ENCODE assay signal across 18 cellular contexts in the genomic region with DNA sequence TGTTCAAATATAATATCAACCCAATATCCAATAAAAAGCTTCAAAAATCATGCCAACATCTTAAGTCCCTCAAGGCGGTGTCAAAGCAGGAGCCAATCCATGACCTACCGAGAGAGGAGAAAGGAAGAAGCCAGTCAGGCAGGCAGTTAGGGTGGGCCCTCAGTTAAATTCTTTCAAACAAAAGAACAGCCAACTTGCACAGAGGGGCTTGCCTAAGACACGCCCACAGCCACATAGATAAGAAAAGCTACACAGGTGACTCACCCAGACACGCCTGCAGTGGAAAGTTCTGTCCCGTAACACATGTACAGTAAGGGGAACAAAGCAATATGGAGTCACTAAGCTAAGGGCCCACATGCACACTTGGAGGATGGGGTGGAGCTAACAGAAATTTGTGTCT.
"Had no signal": no experiment of that assay in that cellular context is flagged by ENCODE, and none has a peak within 500 bp of the region (broad histone marks: within the 10 kb centered on the region; RNA-seq: fewer than 3 reads in every experiment).

No MANE protein-coding gene starts in this region.

- H3K27me3 Mint-ChIP-seq: naive thymus-derived CD4-positive, alpha-beta T cell had no signal

- H2AFZ ChIP-seq: neural progenitor cell had no signal

- FAIRE-seq: kidney had no signal

- H3K27ac Mint-ChIP-seq: activated naive CD4-positive, alpha-beta T cell treated with anti-CD3 and anti-CD28 coated beads, Interleukin-2, amount 10 ng/mL, durations not matched to agents 7 days and 5 days; neural progenitor cell; stimulated activated effector memory CD8-positive, alpha-beta T cell treated with anti-CD3 and anti-CD28 coated beads, Interleukin-12 subunit alpha, Interleukin-12 subunit beta, amount 100 ng/mL, for 72 hours had no signal

- H3K9me3 Mint-ChIP-seq: activated naive CD4-positive, alpha-beta T cell treated with anti-CD3 and anti-CD28 coated beads, Interleukin-2, amount 10 ng/mL, durations not matched to agents 7 days and 5 days; stimulated activated effector memory CD8-positive, alpha-beta T cell treated with anti-CD3 and anti-CD28 coated beads, Interleukin-12 subunit alpha, Interleukin-12 subunit beta, amount 100 ng/mL, for 72 hours had no signal

- H3K27me3 ChIP-seq: body of pancreas, left lung, neural progenitor cell, sigmoid colon, testis, uterus had no signal

- H3K36me3 ChIP-seq: left lung, neural progenitor cell, sigmoid colon, uterus had no signal

- H3K36me3 Mint-ChIP-seq: neural progenitor cell; stimulated activated effector memory CD8-positive, alpha-beta T cell treated with anti-CD3 and anti-CD28 coated beads, Interleukin-12 subunit alpha, Interleukin-12 subunit beta, amount 100 ng/mL, for 72 hours had no signal

- H3K4me2 ChIP-seq: neural progenitor cell had no signal

- H3K9me3 ChIP-seq: body of pancreas, left lung, sigmoid colon, testis, uterus had no signal

- DNase-seq: activated CD4-positive, alpha-beta T cell treated with anti-CD3 and anti-CD28 coated beads, Interleukin-2, amount 50 U/mL, for 1 hour; activated effector memory CD4-positive, alpha-beta T cell treated with anti-CD3 and anti-CD28 coated beads, Interleukin-2, amount 50 U/mL, for 16 hours; activated naive CD4-positive, alpha-beta T cell treated with anti-CD3 and anti-CD28 coated beads, Interleukin-2, amount 10 ng/mL, durations not matched to agents 7 days and 5 days; activated T-cell treated with anti-CD3 and anti-CD28 coated beads for 4 hours; anterior cingulate cortex; body of pancreas; kidney; left lung; naive thymus-derived CD4-positive, alpha-beta T cell; sigmoid colon; T-helper 9 cell; testis; trophoblast cell; uterus had no signal

- H3K4me3 ChIP-seq: body of pancreas, left lung, lung, neural progenitor cell, sigmoid colon, testis, uterus had no signal

- H3K27ac ChIP-seq: body of pancreas, epithelial cell of prostate, left lung, neural progenitor cell, sigmoid colon, testis, uterus had no signal

- H3K4me1 ChIP-seq: body of pancreas, neural progenitor cell, sigmoid colon, testis, uterus had no signal

- ATAC-seq: body of pancreas; left lung; naive thymus-derived CD4-positive, alpha-beta T cell; stimulated activated effector memory CD8-positive, alpha-beta T cell treated with anti-CD3 and anti-CD28 coated beads, Interleukin-12 subunit alpha, Interleukin-12 subunit beta, amount 100 ng/mL, for 72 hours had no signal

- H3K4me3 Mint-ChIP-seq: activated naive CD4-positive, alpha-beta T cell treated with anti-CD3 and anti-CD28 coated beads, Interleukin-2, amount 10 ng/mL, durations not matched to agents 7 days and 5 days; naive thymus-derived CD4-positive, alpha-beta T cell; neural progenitor cell; stimulated activated effector memory CD8-positive, alpha-beta T cell treated with anti-CD3 and anti-CD28 coated beads, Interleukin-12 subunit alpha, Interleukin-12 subunit beta, amount 100 ng/mL, for 72 hours had no signal

- H3K9ac ChIP-seq: neural progenitor cell had no signal
